In the genomic region with DNA sequence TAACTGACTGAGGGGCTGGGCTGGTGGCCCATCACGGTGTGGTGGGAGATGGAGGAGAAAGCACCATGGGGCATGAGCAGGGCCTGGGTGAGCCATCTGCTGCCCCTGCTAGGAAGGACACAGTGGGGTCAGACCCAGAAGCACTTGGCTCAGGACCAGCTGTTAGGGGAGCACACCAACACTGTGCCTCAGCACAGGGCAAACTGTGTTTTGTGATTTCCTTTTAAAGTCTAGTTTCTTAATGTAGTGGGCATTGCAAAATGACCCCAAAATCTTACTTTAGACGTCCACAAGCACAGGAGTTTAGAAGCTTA, we compare ENCODE assay signal across 2 cellular contexts.
TF ChIP-seq lines count a peak whose summit lies in the region.

No MANE protein-coding gene starts in this region.

TF ChIP-seq in SK-N-SH, 30 proteins besides CTCF, POLR2A, EP300 and RAD21 (continued from another document):
- TF ChIP-seq, protein P1, sequence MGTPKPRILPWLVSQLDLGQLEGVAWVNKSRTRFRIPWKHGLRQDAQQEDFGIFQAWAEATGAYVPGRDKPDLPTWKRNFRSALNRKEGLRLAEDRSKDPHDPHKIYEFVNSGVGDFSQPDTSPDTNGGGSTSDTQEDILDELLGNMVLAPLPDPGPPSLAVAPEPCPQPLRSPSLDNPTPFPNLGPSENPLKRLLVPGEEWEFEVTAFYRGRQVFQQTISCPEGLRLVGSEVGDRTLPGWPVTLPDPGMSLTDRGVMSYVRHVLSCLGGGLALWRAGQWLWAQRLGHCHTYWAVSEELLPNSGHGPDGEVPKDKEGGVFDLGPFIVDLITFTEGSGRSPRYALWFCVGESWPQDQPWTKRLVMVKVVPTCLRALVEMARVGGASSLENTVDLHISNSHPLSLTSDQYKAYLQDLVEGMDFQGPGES (IDR thresholded peaks at IDR 0.05; ENCODE audit: low read depth, low read length): no peak
- TF ChIP-seq POLR2AphosphoS5 (IDR thresholded peaks at IDR 0.05; ENCODE audit: low read depth, low read length) (no peak), FOXJ3 (CRISPR knock-in tag; IDR thresholded peaks at IDR 0.05) (no peak), FOSL2 (IDR thresholded peaks at IDR 0.05; ENCODE audit: borderline replicate concordance, low read depth) (no peak), MEF2A (IDR thresholded peaks at IDR 0.05; ENCODE audit: borderline replicate concordance, low read depth) (no peak), NRF1 (IDR thresholded peaks at IDR 0.05; ENCODE audit: low read depth, low read length) (no peak), RXRA (IDR thresholded peaks at IDR 0.05; ENCODE audit: borderline replicate concordance, low read depth) (no peak), TAF1 (IDR thresholded peaks at IDR 0.05; ENCODE audit: borderline replicate concordance, low read depth, low read length) (no peak), GATA2 (CRISPR knock-in tag; IDR thresholded peaks at IDR 0.05) (no peak), EZH2phosphoT487 (IDR thresholded peaks at IDR 0.05; ENCODE audit: borderline replicate concordance, low read depth) (no peak), FOXM1 (IDR thresholded peaks at IDR 0.05; ENCODE audit: low read depth) (no peak), GABPA (IDR thresholded peaks at IDR 0.05; ENCODE audit: low read depth) (no peak)
- TF ChIP-seq, protein P2, sequence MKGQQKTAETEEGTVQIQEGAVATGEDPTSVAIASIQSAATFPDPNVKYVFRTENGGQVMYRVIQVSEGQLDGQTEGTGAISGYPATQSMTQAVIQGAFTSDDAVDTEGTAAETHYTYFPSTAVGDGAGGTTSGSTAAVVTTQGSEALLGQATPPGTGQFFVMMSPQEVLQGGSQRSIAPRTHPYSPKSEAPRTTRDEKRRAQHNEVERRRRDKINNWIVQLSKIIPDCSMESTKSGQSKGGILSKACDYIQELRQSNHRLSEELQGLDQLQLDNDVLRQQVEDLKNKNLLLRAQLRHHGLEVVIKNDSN (IDR thresholded peaks at IDR 0.05; ENCODE audit: borderline replicate concordance, low read depth): no peak
- TF ChIP-seq, protein P3, sequence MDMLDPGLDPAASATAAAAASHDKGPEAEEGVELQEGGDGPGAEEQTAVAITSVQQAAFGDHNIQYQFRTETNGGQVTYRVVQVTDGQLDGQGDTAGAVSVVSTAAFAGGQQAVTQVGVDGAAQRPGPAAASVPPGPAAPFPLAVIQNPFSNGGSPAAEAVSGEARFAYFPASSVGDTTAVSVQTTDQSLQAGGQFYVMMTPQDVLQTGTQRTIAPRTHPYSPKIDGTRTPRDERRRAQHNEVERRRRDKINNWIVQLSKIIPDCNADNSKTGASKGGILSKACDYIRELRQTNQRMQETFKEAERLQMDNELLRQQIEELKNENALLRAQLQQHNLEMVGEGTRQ (IDR thresholded peaks at IDR 0.05; ENCODE audit: borderline replicate concordance, low read depth, low read length): no peak
- TF ChIP-seq, protein P4, sequence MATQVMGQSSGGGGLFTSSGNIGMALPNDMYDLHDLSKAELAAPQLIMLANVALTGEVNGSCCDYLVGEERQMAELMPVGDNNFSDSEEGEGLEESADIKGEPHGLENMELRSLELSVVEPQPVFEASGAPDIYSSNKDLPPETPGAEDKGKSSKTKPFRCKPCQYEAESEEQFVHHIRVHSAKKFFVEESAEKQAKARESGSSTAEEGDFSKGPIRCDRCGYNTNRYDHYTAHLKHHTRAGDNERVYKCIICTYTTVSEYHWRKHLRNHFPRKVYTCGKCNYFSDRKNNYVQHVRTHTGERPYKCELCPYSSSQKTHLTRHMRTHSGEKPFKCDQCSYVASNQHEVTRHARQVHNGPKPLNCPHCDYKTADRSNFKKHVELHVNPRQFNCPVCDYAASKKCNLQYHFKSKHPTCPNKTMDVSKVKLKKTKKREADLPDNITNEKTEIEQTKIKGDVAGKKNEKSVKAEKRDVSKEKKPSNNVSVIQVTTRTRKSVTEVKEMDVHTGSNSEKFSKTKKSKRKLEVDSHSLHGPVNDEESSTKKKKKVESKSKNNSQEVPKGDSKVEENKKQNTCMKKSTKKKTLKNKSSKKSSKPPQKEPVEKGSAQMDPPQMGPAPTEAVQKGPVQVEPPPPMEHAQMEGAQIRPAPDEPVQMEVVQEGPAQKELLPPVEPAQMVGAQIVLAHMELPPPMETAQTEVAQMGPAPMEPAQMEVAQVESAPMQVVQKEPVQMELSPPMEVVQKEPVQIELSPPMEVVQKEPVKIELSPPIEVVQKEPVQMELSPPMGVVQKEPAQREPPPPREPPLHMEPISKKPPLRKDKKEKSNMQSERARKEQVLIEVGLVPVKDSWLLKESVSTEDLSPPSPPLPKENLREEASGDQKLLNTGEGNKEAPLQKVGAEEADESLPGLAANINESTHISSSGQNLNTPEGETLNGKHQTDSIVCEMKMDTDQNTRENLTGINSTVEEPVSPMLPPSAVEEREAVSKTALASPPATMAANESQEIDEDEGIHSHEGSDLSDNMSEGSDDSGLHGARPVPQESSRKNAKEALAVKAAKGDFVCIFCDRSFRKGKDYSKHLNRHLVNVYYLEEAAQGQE (IDR thresholded peaks at IDR 0.05; ENCODE audit: low read depth, low read length): no peak

TF ChIP-seq in SK-N-SH treated with all-trans-retinoic acid at 6 μM for 48 hours, 23 proteins besides CTCF, POLR2A, EP300 and RAD21 (continued from another document):
- TF ChIP-seq, protein P5, sequence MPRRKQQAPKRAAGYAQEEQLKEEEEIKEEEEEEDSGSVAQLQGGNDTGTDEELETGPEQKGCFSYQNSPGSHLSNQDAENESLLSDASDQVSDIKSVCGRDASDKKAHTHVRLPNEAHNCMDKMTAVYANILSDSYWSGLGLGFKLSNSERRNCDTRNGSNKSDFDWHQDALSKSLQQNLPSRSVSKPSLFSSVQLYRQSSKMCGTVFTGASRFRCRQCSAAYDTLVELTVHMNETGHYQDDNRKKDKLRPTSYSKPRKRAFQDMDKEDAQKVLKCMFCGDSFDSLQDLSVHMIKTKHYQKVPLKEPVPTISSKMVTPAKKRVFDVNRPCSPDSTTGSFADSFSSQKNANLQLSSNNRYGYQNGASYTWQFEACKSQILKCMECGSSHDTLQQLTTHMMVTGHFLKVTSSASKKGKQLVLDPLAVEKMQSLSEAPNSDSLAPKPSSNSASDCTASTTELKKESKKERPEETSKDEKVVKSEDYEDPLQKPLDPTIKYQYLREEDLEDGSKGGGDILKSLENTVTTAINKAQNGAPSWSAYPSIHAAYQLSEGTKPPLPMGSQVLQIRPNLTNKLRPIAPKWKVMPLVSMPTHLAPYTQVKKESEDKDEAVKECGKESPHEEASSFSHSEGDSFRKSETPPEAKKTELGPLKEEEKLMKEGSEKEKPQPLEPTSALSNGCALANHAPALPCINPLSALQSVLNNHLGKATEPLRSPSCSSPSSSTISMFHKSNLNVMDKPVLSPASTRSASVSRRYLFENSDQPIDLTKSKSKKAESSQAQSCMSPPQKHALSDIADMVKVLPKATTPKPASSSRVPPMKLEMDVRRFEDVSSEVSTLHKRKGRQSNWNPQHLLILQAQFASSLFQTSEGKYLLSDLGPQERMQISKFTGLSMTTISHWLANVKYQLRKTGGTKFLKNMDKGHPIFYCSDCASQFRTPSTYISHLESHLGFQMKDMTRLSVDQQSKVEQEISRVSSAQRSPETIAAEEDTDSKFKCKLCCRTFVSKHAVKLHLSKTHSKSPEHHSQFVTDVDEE (CRISPR knock-in tag; IDR thresholded peaks at IDR 0.05): no peak
- TF ChIP-seq, protein P6, sequence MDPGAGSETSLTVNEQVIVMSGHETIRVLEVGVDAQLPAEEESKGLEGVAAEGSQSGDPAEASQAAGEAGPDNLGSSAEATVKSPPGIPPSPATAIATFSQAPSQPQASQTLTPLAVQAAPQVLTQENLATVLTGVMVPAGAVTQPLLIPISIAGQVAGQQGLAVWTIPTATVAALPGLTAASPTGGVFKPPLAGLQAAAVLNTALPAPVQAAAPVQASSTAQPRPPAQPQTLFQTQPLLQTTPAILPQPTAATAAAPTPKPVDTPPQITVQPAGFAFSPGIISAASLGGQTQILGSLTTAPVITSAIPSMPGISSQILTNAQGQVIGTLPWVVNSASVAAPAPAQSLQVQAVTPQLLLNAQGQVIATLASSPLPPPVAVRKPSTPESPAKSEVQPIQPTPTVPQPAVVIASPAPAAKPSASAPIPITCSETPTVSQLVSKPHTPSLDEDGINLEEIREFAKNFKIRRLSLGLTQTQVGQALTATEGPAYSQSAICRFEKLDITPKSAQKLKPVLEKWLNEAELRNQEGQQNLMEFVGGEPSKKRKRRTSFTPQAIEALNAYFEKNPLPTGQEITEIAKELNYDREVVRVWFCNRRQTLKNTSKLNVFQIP (CRISPR knock-in tag; IDR thresholded peaks at IDR 0.05; ENCODE audit: borderline replicate concordance, low read depth): no peak
- TF ChIP-seq PPARA (CRISPR knock-in tag; IDR thresholded peaks at IDR 0.05; ENCODE audit: borderline replicate concordance): no peak
- TF ChIP-seq ARNTL (CRISPR knock-in tag; IDR thresholded peaks at IDR 0.05; ENCODE audit: borderline replicate concordance, low read depth): no peak
- no peak for TF ChIP-seq ZC3H10 (CRISPR knock-in tag; IDR thresholded peaks at IDR 0.05)
- TF ChIP-seq ZNF70 (CRISPR knock-in tag; IDR thresholded peaks at IDR 0.05): no peak
- TF ChIP-seq SNAI2 (CRISPR knock-in tag; IDR thresholded peaks at IDR 0.05): no peak
- TF ChIP-seq, protein P7, sequence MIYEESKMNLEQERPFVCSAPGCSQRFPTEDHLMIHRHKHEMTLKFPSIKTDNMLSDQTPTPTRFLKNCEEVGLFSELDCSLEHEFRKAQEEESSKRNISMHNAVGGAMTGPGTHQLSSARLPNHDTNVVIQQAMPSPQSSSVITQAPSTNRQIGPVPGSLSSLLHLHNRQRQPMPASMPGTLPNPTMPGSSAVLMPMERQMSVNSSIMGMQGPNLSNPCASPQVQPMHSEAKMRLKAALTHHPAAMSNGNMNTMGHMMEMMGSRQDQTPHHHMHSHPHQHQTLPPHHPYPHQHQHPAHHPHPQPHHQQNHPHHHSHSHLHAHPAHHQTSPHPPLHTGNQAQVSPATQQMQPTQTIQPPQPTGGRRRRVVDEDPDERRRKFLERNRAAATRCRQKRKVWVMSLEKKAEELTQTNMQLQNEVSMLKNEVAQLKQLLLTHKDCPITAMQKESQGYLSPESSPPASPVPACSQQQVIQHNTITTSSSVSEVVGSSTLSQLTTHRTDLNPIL (CRISPR knock-in tag; IDR thresholded peaks at IDR 0.05; ENCODE audit: low read depth): no peak
- TF ChIP-seq, protein P8, sequence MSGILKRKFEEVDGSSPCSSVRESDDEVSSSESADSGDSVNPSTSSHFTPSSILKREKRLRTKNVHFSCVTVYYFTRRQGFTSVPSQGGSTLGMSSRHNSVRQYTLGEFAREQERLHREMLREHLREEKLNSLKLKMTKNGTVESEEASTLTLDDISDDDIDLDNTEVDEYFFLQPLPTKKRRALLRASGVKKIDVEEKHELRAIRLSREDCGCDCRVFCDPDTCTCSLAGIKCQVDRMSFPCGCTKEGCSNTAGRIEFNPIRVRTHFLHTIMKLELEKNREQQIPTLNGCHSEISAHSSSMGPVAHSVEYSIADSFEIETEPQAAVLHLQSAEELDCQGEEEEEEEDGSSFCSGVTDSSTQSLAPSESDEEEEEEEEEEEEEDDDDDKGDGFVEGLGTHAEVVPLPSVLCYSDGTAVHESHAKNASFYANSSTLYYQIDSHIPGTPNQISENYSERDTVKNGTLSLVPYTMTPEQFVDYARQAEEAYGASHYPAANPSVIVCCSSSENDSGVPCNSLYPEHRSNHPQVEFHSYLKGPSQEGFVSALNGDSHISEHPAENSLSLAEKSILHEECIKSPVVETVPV (CRISPR knock-in tag; IDR thresholded peaks at IDR 0.05): no peak
- no peak for TF ChIP-seq ZNF8 (CRISPR knock-in tag; IDR thresholded peaks at IDR 0.05)
